ENCODE assay signal across 1 cellular context in the genomic region with DNA sequence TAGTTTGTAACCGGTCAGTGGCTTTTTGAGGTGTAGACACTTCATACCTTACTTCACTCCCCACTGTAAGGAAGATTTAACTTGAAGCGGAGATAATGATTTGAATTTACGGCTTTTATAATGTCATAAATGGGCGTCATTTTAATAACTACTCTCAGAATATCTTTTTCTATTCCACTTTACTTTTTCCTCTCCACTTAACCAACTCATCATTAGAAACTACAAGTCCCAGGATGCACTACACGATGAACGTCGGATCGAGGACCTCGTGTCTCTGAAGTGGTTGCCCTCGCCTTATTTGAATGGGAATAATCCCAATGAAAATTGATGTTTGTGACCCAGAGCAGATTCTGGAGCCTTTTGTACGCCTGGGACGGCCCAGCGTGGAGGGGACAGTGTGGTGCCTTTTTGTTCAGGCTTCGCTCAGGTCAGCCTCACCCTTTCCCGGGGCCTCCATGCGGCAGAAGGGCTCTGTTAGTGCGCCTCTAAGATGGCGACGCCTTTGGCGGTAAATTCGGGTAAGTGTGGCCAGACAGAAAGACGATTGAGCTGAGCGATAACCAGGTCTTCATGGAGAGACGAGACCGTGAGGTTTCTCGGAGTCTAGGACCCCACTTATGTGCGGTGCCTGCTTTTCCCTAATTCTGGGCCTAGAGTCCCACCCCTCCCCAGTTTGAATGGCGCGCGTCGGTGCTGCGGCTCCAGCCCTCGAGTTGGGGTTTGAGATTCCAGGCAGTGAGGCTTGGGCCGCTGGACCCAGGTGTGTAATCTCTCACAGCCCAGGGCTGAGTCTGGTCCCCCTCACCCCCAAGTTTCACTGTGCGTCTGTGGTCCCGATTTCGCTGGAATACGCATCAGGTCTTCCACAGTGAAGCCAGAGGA.
TF ChIP-seq lines count a peak whose summit lies in the region.

TSS of gene NUP205 (plus strand) at position 463 of the 882 bp plus-strand sequence. CDS start at position 491, 28 bp downstream.

TF ChIP-seq in HepG2, 621 proteins besides CTCF, POLR2A, EP300 and RAD21 (continued from another document and continues in another):
- TF ChIP-seq, protein P1, sequence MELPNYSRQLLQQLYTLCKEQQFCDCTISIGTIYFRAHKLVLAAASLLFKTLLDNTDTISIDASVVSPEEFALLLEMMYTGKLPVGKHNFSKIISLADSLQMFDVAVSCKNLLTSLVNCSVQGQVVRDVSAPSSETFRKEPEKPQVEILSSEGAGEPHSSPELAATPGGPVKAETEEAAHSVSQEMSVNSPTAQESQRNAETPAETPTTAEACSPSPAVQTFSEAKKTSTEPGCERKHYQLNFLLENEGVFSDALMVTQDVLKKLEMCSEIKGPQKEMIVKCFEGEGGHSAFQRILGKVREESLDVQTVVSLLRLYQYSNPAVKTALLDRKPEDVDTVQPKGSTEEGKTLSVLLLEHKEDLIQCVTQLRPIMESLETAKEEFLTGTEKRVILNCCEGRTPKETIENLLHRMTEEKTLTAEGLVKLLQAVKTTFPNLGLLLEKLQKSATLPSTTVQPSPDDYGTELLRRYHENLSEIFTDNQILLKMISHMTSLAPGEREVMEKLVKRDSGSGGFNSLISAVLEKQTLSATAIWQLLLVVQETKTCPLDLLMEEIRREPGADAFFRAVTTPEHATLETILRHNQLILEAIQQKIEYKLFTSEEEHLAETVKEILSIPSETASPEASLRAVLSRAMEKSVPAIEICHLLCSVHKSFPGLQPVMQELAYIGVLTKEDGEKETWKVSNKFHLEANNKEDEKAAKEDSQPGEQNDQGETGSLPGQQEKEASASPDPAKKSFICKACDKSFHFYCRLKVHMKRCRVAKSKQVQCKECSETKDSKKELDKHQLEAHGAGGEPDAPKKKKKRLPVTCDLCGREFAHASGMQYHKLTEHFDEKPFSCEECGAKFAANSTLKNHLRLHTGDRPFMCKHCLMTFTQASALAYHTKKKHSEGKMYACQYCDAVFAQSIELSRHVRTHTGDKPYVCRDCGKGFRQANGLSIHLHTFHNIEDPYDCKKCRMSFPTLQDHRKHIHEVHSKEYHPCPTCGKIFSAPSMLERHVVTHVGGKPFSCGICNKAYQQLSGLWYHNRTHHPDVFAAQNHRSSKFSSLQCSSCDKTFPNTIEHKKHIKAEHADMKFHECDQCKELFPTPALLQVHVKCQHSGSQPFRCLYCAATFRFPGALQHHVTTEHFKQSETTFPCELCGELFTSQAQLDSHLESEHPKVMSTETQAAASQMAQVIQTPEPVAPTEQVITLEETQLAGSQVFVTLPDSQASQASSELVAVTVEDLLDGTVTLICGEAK (IDR thresholded peaks at IDR 0.05) = no peak
- TF ChIP-seq, protein P1 (CRISPR knock-in tag; IDR thresholded peaks at IDR 0.05) = peak; percentile 77
- TF ChIP-seq TOPORS (CRISPR knock-in tag; IDR thresholded peaks at IDR 0.05) (no peak), ZNF275 (CRISPR knock-in tag; IDR thresholded peaks at IDR 0.05; ENCODE audit: borderline replicate concordance) (peak; percentile 67; the same call in 1 of the 2 replicates), HNRNPK (IDR thresholded peaks at IDR 0.05; ENCODE audit: low read depth, low read length, poor library complexity, severe bottlenecking) (no peak), ZNF292 (CRISPR knock-in tag; IDR thresholded peaks at IDR 0.05; ENCODE audit: borderline replicate concordance, low read depth) (no peak; the same call in 1 of the 2 replicates), ZNF549 (CRISPR knock-in tag; IDR thresholded peaks at IDR 0.05) (no peak), ZBTB3 (CRISPR knock-in tag; IDR thresholded peaks at IDR 0.05; ENCODE audit: borderline replicate concordance, low read depth) (no peak), XRCC5 (optimal IDR thresholded peaks at IDR 0.05; ENCODE audit: low read length) (no peak), ZNF446 (CRISPR knock-in tag; IDR thresholded peaks at IDR 0.05) (0 out of 2 replicates have a peak, but pooled peaks have one; percentile 48), JDP2 (CRISPR knock-in tag; IDR thresholded peaks at IDR 0.05; ENCODE audit: borderline replicate concordance) (no peak), GTF2F1 (IDR thresholded peaks at IDR 0.05; ENCODE audit: low read length) (no peak), MAF1 (CRISPR knock-in tag; IDR thresholded peaks at IDR 0.05; ENCODE audit: borderline replicate concordance) (no peak; the same call in 1 of the 2 replicates), NKX3-1 (CRISPR knock-in tag; IDR thresholded peaks at IDR 0.05) (no peak), ZNF121 (CRISPR knock-in tag; IDR thresholded peaks at IDR 0.05) (no peak), ZNF496 (CRISPR knock-in tag; IDR thresholded peaks at IDR 0.05; ENCODE audit: insufficient replicate concordance) (no peak), PRDM10 (CRISPR knock-in tag; IDR thresholded peaks at IDR 0.05; ENCODE audit: low read depth) (peak; percentile 51; the same call in 1 of the 2 replicates), CC2D1A (CRISPR knock-in tag; IDR thresholded peaks at IDR 0.05) (no peak), FOXK1 (CRISPR knock-in tag; IDR thresholded peaks at IDR 0.05; ENCODE audit: borderline replicate concordance, low read depth) (peak; percentile 48; the same call in 1 of the 2 replicates), NFE2 (CRISPR knock-in tag; IDR thresholded peaks at IDR 0.05) (no peak), HOMEZ (CRISPR knock-in tag; IDR thresholded peaks at IDR 0.05; ENCODE audit: low read depth) (0 out of 2 replicates have a peak, but pooled peaks have one; percentile 26), ZBTB7A (CRISPR knock-in tag; IDR thresholded peaks at IDR 0.05) (no peak), PCBP1 (IDR thresholded peaks at IDR 0.05; ENCODE audit: borderline replicate concordance, low read depth, low read length) (no peak), ZNF687 (CRISPR knock-in tag; IDR thresholded peaks at IDR 0.05) (peak; percentile 96)
- TF ChIP-seq, protein P2, sequence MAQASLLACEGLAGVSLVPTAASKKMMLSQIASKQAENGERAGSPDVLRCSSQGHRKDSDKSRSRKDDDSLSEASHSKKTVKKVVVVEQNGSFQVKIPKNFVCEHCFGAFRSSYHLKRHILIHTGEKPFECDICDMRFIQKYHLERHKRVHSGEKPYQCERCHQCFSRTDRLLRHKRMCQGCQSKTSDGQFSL (CRISPR knock-in tag; IDR thresholded peaks at IDR 0.05) = no peak
- TF ChIP-seq, protein P3, sequence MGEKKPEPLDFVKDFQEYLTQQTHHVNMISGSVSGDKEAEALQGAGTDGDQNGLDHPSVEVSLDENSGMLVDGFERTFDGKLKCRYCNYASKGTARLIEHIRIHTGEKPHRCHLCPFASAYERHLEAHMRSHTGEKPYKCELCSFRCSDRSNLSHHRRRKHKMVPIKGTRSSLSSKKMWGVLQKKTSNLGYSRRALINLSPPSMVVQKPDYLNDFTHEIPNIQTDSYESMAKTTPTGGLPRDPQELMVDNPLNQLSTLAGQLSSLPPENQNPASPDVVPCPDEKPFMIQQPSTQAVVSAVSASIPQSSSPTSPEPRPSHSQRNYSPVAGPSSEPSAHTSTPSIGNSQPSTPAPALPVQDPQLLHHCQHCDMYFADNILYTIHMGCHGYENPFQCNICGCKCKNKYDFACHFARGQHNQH (CRISPR knock-in tag; IDR thresholded peaks at IDR 0.05) = peak; percentile 80
